In the genomic region with DNA sequence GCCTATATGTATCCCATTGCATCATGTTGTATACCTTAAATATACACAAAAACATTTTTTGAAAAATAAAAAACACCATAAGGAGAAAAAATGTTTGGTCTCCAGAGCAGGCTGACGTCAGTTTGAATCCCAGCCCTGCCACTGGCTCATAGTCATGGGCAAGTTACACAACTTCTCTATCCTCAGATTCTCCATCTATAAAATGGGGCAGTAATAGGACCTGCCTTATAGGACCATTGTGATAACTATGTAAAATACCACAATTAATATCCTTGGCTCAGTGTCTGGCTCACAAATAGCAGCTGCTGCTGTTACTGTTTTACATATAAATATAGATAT, we compare ENCODE assay signal across 21 cellular contexts.
DNase-seq lines count a peak whose midpoint lies in the region; ATAC-seq, FAIRE-seq and TF ChIP-seq lines count a peak whose summit lies in the region.
"Had no signal": no experiment of that assay in that cellular context is flagged by ENCODE, and none has a peak within 500 bp of the region (broad histone marks: within the 10 kb centered on the region; RNA-seq: fewer than 3 reads in every experiment).

No MANE protein-coding gene starts in this region.

- peaks cover 3% of the 10 kb centered on the region for H3K36me3 Mint-ChIP-seq in T-helper 17 cell (ENCODE audit: low read depth)
- peaks cover 43% of the 10 kb centered on the region for H3K36me3 Mint-ChIP-seq in dendritic cell treated with granulocyte-macrophage colony-stimulating factor and Interleukin-4, amounts not matched to agents 40 ng/mL and 50 ng/mL, for 4 days (ENCODE audit: low read depth)

- peak overlapping the region; percentile 39 to 66 for H3K27ac ChIP-seq in thoracic aorta
- H3K27ac ChIP-seq: foreskin keratinocyte, GM23248, thyroid gland had no signal

- H3K27me3 Mint-ChIP-seq in T-helper 17 cell, result no peaks in the 10 kb centered on the region
- no peaks in the 10 kb centered on the region for H3K27me3 Mint-ChIP-seq in dendritic cell treated with granulocyte-macrophage colony-stimulating factor and Interleukin-4, amounts not matched to agents 40 ng/mL and 50 ng/mL, for 4 days

- no peaks in the 10 kb centered on the region for H3K27me3 ChIP-seq in thoracic aorta (replicated peaks; ENCODE audit: insufficient read depth)
- no peaks in the 10 kb centered on the region for H3K27me3 ChIP-seq in H7 (ENCODE audit: control insufficient read depth, insufficient read depth, low read length)
- H3K27me3 ChIP-seq: foreskin keratinocyte, thyroid gland had no signal

- H3K4me3 Mint-ChIP-seq in T-helper 17 cell, result no peak overlapping the region
- no peak overlapping the region for H3K4me3 Mint-ChIP-seq in dendritic cell treated with granulocyte-macrophage colony-stimulating factor and Interleukin-4, amounts not matched to agents 40 ng/mL and 50 ng/mL, for 4 days
- H3K4me3 Mint-ChIP-seq: neural crest cell had no signal

- peak overlapping the region; percentile 100 for H3K27ac Mint-ChIP-seq in T-helper 17 cell
- H3K27ac Mint-ChIP-seq in dendritic cell treated with granulocyte-macrophage colony-stimulating factor and Interleukin-4, amounts not matched to agents 40 ng/mL and 50 ng/mL, for 4 days, result peak overlapping the region; percentile 77

- H3K4me1 ChIP-seq in thoracic aorta (ENCODE audit: control insufficient read depth in 1 of 2, low read depth in 2 of 2), result peaks cover 16 to 36% of the 10 kb centered on the region in 2 donors

- TF ChIP-seq POLR2A in GM12892 (IDR thresholded peaks at IDR 0.05; ENCODE audit: low read depth, low read length), result no peak

- TF ChIP-seq CTCF in thoracic aorta (IDR thresholded peaks at IDR 0.05), result no peak

- H3K4me3 ChIP-seq in thoracic aorta (no peak overlapping the region), H7 (ENCODE audit: insufficient read depth, low read depth, low read length) (no peak overlapping the region)
- H3K4me3 ChIP-seq: GM23248, thyroid gland had no signal

- intact Hi-C loops in dendritic cell treated with granulocyte-macrophage colony-stimulating factor and Interleukin-4, amounts not matched to agents 40 ng/mL and 50 ng/mL, for 4 days (cut with micrococcal nuclease), result no loop called here

- no peak for FAIRE-seq in GM12892 (lab: Jason Lieb, UNC)
- FAIRE-seq: HTR-8/SVneo had no signal

- H3K9me3 ChIP-seq in T-helper 17 cell (ENCODE audit: control insufficient read depth, low read length, poor library complexity, severe bottlenecking) (no peaks in the 10 kb centered on the region), thoracic aorta (no peaks in the 10 kb centered on the region)
- H3K9me3 ChIP-seq: thyroid gland had no signal

- peaks cover 8% of the 10 kb centered on the region for H3K36me3 ChIP-seq in thoracic aorta
- no peaks in the 10 kb centered on the region for H3K36me3 ChIP-seq in H7 (replicated peaks; ENCODE audit: control insufficient read depth, insufficient read depth, low read length)
- H3K36me3 ChIP-seq: thyroid gland had no signal

- H3K4me1 Mint-ChIP-seq in T-helper 17 cell, result peaks cover 50% of the 10 kb centered on the region
- peaks cover 37% of the 10 kb centered on the region for H3K4me1 Mint-ChIP-seq in dendritic cell treated with granulocyte-macrophage colony-stimulating factor and Interleukin-4, amounts not matched to agents 40 ng/mL and 50 ng/mL, for 4 days (ENCODE audit: low read depth)

- H3K9me3 Mint-ChIP-seq in dendritic cell treated with granulocyte-macrophage colony-stimulating factor and Interleukin-4, amounts not matched to agents 40 ng/mL and 50 ng/mL, for 4 days, result no peaks in the 10 kb centered on the region
- H3K9me3 Mint-ChIP-seq: neural crest cell had no signal

- peak; percentile 7 to 14 for DNase-seq in activated T-cell treated with anti-CD3 and anti-CD28 coated beads, Interleukin-2, amount 50 U/mL, for 48 hours
- DNase-seq in activated T-cell treated with anti-CD3 and anti-CD28 coated beads for 4 hours, result no peak
- DNase-seq in T-helper 17 cell, result no peak
- DNase-seq in thoracic aorta (ENCODE audit: low spot score), result no peak
- no peak for DNase-seq in GM12892 (ENCODE audit: insufficient read length)
- no peak for DNase-seq in H7
- DNase-seq in kidney tubule cell (ENCODE audit: low spot score), result no peak
- DNase-seq: amygdala; DND-41; foreskin keratinocyte; Kasumi-1; kidney glomerular epithelial cell; NCI-H1105; NCI-H526; SHP77 treated with DMSO at 0.1 percent for 48 hours; stimulated activated CD4-positive, alpha-beta T cell treated with anti-CD3 and anti-CD28 coated beads, Interleukin-12 subunit alpha, Interleukin-12 subunit beta, amount 100 ng/mL, for 4 hours had no signal

- ATAC-seq in T-helper 17 cell, result no peak
- ATAC-seq in thoracic aorta (ENCODE audit: insufficient number of reproducible peaks, low FRiP score, low read depth), result no peak
- ATAC-seq: foreskin keratinocyte had no signal

Comparison
In these comparisons a context has a peak if more than half of its experiments do, and no peak if none do; other contexts are left out.
1. DNase-seq: peak in activated T-cell treated with anti-CD3 and anti-CD28 coated beads, Interleukin-2, amount 50 U/mL, for 48 hours (2 of 2); none in activated T-cell treated with anti-CD3 and anti-CD28 coated beads for 4 hours (single experiment), T-helper 17 cell (0 of 3), thoracic aorta (single experiment), GM12892 (single experiment), H7 (single experiment) and kidney tubule cell (single experiment).